Comparison of ENCODE assay signal across 14 cellular contexts in the genomic region with DNA sequence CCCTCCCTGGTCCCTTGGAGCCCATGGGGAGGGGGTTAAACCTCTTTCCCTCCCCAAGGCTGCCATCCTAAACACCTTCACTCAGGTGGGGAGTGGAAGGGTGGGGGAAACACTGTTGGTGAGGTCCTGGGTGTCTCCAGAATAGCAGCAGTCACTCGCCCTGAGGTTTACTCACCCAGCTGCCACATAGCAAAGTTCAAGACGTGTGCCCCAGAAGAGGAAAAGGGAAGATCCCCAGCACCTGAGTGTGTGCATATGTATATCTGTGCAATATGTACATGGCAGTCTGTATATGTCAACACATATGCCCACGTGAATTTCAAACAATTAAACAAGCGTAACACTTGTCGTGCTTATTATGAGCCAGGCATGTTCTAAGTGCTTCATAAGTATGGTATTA. TPM values are rescaled to one million over a fixed set of nuclear protein-coding genes. Genes with fewer than 3 reads are reported as not detected.
DNase-seq lines count a peak whose midpoint lies in the region; ATAC-seq and TF ChIP-seq lines count a peak whose summit lies in the region.
"Had no signal": no experiment of that assay in that cellular context is flagged by ENCODE, and none has a peak within 500 bp of the region (broad histone marks: within the 10 kb centered on the region; RNA-seq: fewer than 3 reads in every experiment).

No MANE protein-coding gene starts in this region.

- peak overlapping the region; percentile 70 for H3K27ac ChIP-seq in lower lobe of right lung
- peak overlapping the region in 4 of 5 donors; percentile 62 to 71 (median 66) for H3K27ac ChIP-seq in stomach
- H3K27ac ChIP-seq in CD4-positive, alpha-beta memory T cell (ENCODE audit: low read depth, low read length): no peak overlapping the region
- H3K27ac ChIP-seq: SJSA1 had no signal

- DNase-seq in HFFc6: no peak
- DNase-seq in MCF 10A (ENCODE audit: unreplicated experiment): no peak
- DNase-seq in lower lobe of right lung: no peak
- DNase-seq in stomach: no peak
- no peak for DNase-seq in activated gamma-delta T cell treated with Interleukin-2 at 50 U/mL for 16 hours
- no peak for DNase-seq in CD4-positive, alpha-beta memory T cell
- DNase-seq: MV-4-11, NCI-H510A treated with DMSO at 0.1 percent for 48 hours, nephron progenitor cell had no signal

- H3K27me3 ChIP-seq in lower lobe of right lung (ENCODE audit: low read depth) (no peaks in the 10 kb centered on the region), stomach (no peaks in the 10 kb centered on the region)
- H3K27me3 ChIP-seq in CD4-positive, alpha-beta memory T cell (ENCODE audit: insufficient read depth, low read length): no peaks in the 10 kb centered on the region
- H3K27me3 ChIP-seq: SJSA1 had no signal

- peaks cover 22% of the 10 kb centered on the region; the same call in 1 of the 2 replicates for H3K36me3 Mint-ChIP-seq in HFFc6 (ENCODE audit: low read depth)
- H3K36me3 Mint-ChIP-seq in MCF 10A (ENCODE audit: insufficient read depth, unreplicated experiment): peaks cover 84% of the 10 kb centered on the region
- peaks cover 15 to 24% of the 10 kb centered on the region in 2 donors for H3K36me3 Mint-ChIP-seq in CD4-positive, alpha-beta memory T cell
- H3K36me3 Mint-ChIP-seq: brain had no signal

- ATAC-seq in lower lobe of right lung (peak in 1 of 2 donors; percentile 3), GM21737 (IDR thresholded peaks at IDR 0.05; ENCODE audit: unreplicated experiment) (no peak), GM19452 (IDR thresholded peaks at IDR 0.05; ENCODE audit: unreplicated experiment) (no peak)
- ATAC-seq: CD8-positive, alpha-beta T cell had no signal

- H3K9me3 Mint-ChIP-seq in HFFc6 (no peaks in the 10 kb centered on the region), MCF 10A (ENCODE audit: unreplicated experiment) (no peaks in the 10 kb centered on the region)
- no peaks in the 10 kb centered on the region for H3K9me3 Mint-ChIP-seq in CD4-positive, alpha-beta memory T cell
- H3K9me3 Mint-ChIP-seq: brain; CD8-positive, alpha-beta T cell; nephron progenitor cell had no signal

- no peak for TF ChIP-seq POLR2A in stomach (IDR thresholded peaks at IDR 0.05)

- no peak for TF ChIP-seq EP300 in stomach (IDR thresholded peaks at IDR 0.05)

- H3K36me3 ChIP-seq in lower lobe of right lung (peaks cover 36% of the 10 kb centered on the region), stomach (peaks cover 15 to 41% (median 31%) of the 10 kb centered on the region in 4 donors)
- H3K36me3 ChIP-seq in CD4-positive, alpha-beta memory T cell (ENCODE audit: insufficient read depth, low read length): peaks cover 13% of the 10 kb centered on the region
- H3K36me3 ChIP-seq: SJSA1 had no signal

- H3K4me3 ChIP-seq in lower lobe of right lung (no peak overlapping the region), stomach (no peak overlapping the region)
- H3K4me3 ChIP-seq in CD4-positive, alpha-beta memory T cell (ENCODE audit: low read length in 2 of 2): no peak overlapping the region
- H3K4me3 ChIP-seq: SJSA1 had no signal

- H3K9me3 ChIP-seq in lower lobe of right lung (no peaks in the 10 kb centered on the region), stomach (no peaks in the 10 kb centered on the region)
- H3K9me3 ChIP-seq in CD4-positive, alpha-beta memory T cell (ENCODE audit: control insufficient read depth in 1 of 2, low read length in 2 of 2): no peaks in the 10 kb centered on the region
- H3K9me3 ChIP-seq: SJSA1 had no signal

- H3K4me3 Mint-ChIP-seq in HFFc6 (peak overlapping the region; percentile 14; the same call in 1 of the 2 replicates), MCF 10A (ENCODE audit: unreplicated experiment) (no peak overlapping the region)
- no peak overlapping the region for H3K4me3 Mint-ChIP-seq in CD4-positive, alpha-beta memory T cell
- H3K4me3 Mint-ChIP-seq: brain; CD8-positive, alpha-beta T cell; nephron progenitor cell had no signal

- H3K27ac Mint-ChIP-seq in HFFc6: peak overlapping the region; percentile 87
- H3K27ac Mint-ChIP-seq in MCF 10A (ENCODE audit: low read depth, unreplicated experiment): peak overlapping the region; percentile 82
- H3K27ac Mint-ChIP-seq in CD4-positive, alpha-beta memory T cell: peak overlapping the region in 3 of 7 donors; percentile 13 to 56 (median 48)
- H3K27ac Mint-ChIP-seq: CD8-positive, alpha-beta T cell had no signal

- 50 to 61% (median 56%) methylated on average over 5 of the region's 5 CpGs for WGBS in stomach, 5 donors

- BruUV-seq in MCF 10A (replicated peaks; lab: Mats Ljungman, UMichigan): no TSS peak

- CTCF ChIA-PET in MCF 10A (lab: Yijun Ruan, JAX): no interaction called here
- CTCF ChIA-PET in CD4-positive, alpha-beta memory T cell (lab: Charles Lee; ENCODE audit: partially characterized antibody): no interaction called here

- H3K4me1 Mint-ChIP-seq in HFFc6 (ENCODE audit: low read depth): peaks cover 57% of the 10 kb centered on the region
- H3K4me1 Mint-ChIP-seq in MCF 10A (ENCODE audit: insufficient read depth, unreplicated experiment): peaks cover 38% of the 10 kb centered on the region
- peaks cover 0 to 8% (median 5%) of the 10 kb centered on the region in 4 donors for H3K4me1 Mint-ChIP-seq in CD4-positive, alpha-beta memory T cell

- TF ChIP-seq CTCF in HFFc6 (IDR thresholded peaks at IDR 0.05) (no peak), MCF 10A (IDR thresholded peaks at IDR 0.05; ENCODE audit: unreplicated experiment) (no peak), lower lobe of right lung (IDR thresholded peaks at IDR 0.05) (no peak), stomach (IDR thresholded peaks at IDR 0.05) (no peak)

- POLR2A ChIA-PET in MCF 10A (lab: Yijun Ruan, JAX): interaction anchor here (1.7 kb wide), 1 partner anchor 118 kb away, joined by 4 read pairs; no protein-coding TSS in a partner anchor
- POLR2A ChIA-PET in CD4-positive, alpha-beta memory T cell (lab: Charles Lee; ENCODE audit: partially characterized antibody): no interaction called here

- intact Hi-C loops in MCF 10A (cut with micrococcal nuclease) (no loop called here), lower lobe of right lung (cut with DNase I) (no loop called here), stomach (cut with DNase I; ENCODE audit: low total_unique reads) (no loop called here)
- intact Hi-C loops in CD4-positive, alpha-beta memory T cell (cut with micrococcal nuclease): no loop called here

- H3K27me3 Mint-ChIP-seq in HFFc6 (ENCODE audit: insufficient read depth) (no peaks in the 10 kb centered on the region), MCF 10A (ENCODE audit: insufficient read depth, unreplicated experiment) (no peaks in the 10 kb centered on the region)
- H3K27me3 Mint-ChIP-seq in CD4-positive, alpha-beta memory T cell: no peaks in the 10 kb centered on the region

- peaks cover 21% of the 10 kb centered on the region for H3K4me1 ChIP-seq in lower lobe of right lung
- peaks cover 10 to 18% (median 14%) of the 10 kb centered on the region in 4 donors for H3K4me1 ChIP-seq in stomach
- H3K4me1 ChIP-seq in CD4-positive, alpha-beta memory T cell (ENCODE audit: insufficient read depth, low read length): no peaks in the 10 kb centered on the region
- H3K4me1 ChIP-seq: SJSA1 had no signal

RNA-seq across cellular contexts. Expression of a gene that starts 31.3 kb away (rescaled TPM):
- total RNA-seq in HFFc6 (2021; fragmentation: NEBNext Ultra II Directional; extraction: Animal tissue kit (Norgen Biotek cat#: 25700)): 10 to 100 TPM; 20.3 to 22.1 (median 21.6) TPM
- 17.2 and 19.3 TPM in 2 replicates for total RNA-seq in MCF 10A (2022)
- total RNA-seq in lower lobe of right lung: 20.5 TPM
- total RNA-seq in stomach: 10 to 100 TPM in 2 of 5 donors, 1 to 10 TPM in 3; 1.7 to 36.2 (median 10.0) TPM
- 1 to 10 TPM; 7.4 to 8.1 (median 8.0) TPM for polyA plus RNA-seq in stomach
- 10 to 100 TPM; 30.9 to 31.6 TPM for total RNA-seq in CD4-positive, alpha-beta memory T cell
- 10 to 100 TPM; 21.8 to 33.0 TPM for polyA plus RNA-seq in CD4-positive, alpha-beta memory T cell

RNA-seq across cellular contexts. Expression of a gene that starts 59.4 kb away (rescaled TPM):
- total RNA-seq in HFFc6 (2021; fragmentation: NEBNext Ultra II Directional; extraction: Animal tissue kit (Norgen Biotek cat#: 25700)): 100 to 1,000 TPM in 4 of 6 experiments, 10 to 100 TPM in 2; 87.2 to 116 (median 106) TPM
- 155 and 184 TPM in 2 replicates for total RNA-seq in MCF 10A (2022)
- total RNA-seq in lower lobe of right lung: 72.0 TPM
- 100 to 1,000 TPM in 1 of 5 donors, 10 to 100 TPM in 3, 1 to 10 TPM in 1; 6.4 to 125 (median 25.0) TPM for total RNA-seq in stomach
- polyA plus RNA-seq in stomach: 10 to 100 TPM; 23.4 to 31.4 (median 24.8) TPM
- total RNA-seq in CD4-positive, alpha-beta memory T cell: 10 to 100 TPM; 54.1 to 56.0 TPM
- polyA plus RNA-seq in CD4-positive, alpha-beta memory T cell: 10 to 100 TPM; 16.6 to 32.0 TPM
